ENCODE assay signal across 1 cellular context in genomic region chr20:58623579-58624473, GRCh38.
TF ChIP-seq lines count a peak whose summit lies in the region.

No MANE protein-coding gene starts in this region.

TF ChIP-seq in A549, 52 proteins besides CTCF, POLR2A, EP300 and RAD21 (continued from another document):
- TF ChIP-seq HMGXB4 (CRISPR knock-in tag; IDR thresholded peaks at IDR 0.05; ENCODE audit: borderline replicate concordance) (no peak), TFCP2L1 (CRISPR knock-in tag; IDR thresholded peaks at IDR 0.05) (no peak), HDAC2 (IDR thresholded peaks at IDR 0.05) (no peak), CBX2 (IDR thresholded peaks at IDR 0.05; ENCODE audit: borderline replicate concordance, low read depth) (no peak), NR3C1 (IDR thresholded peaks at IDR 0.05) (no peak), E2F6 (IDR thresholded peaks at IDR 0.05; ENCODE audit: borderline replicate concordance, low read depth) (peak; percentile 90), HES2 (IDR thresholded peaks at IDR 0.05) (no peak), FOXS1 (CRISPR knock-in tag; IDR thresholded peaks at IDR 0.05) (no peak), ZSCAN20 (CRISPR knock-in tag; IDR thresholded peaks at IDR 0.05) (no peak), ELK1 (IDR thresholded peaks at IDR 0.05; ENCODE audit: low read depth, low read length) (no peak), FOSB (CRISPR knock-in tag; IDR thresholded peaks at IDR 0.05) (no peak), RARB (CRISPR knock-in tag; IDR thresholded peaks at IDR 0.05) (no peak), JUN (IDR thresholded peaks at IDR 0.05) (peak; percentile 58 to 82; a peak in 4 of 5 replicates), HEYL (CRISPR knock-in tag; IDR thresholded peaks at IDR 0.05) (no peak), TP53 (CRISPR knock-in tag; IDR thresholded peaks at IDR 0.05) (no peak), MYC (IDR thresholded peaks at IDR 0.05; ENCODE audit: borderline replicate concordance, low read length) (no peak), GATA3 (IDR thresholded peaks at IDR 0.05; ENCODE audit: borderline replicate concordance) (peak; percentile 69), CHD2 (IDR thresholded peaks at IDR 0.05; ENCODE audit: low read length, partially characterized antibody) (no peak), EHF (CRISPR knock-in tag; IDR thresholded peaks at IDR 0.05) (no peak), SREBF2 (IDR thresholded peaks at IDR 0.05) (no peak), JUNB (IDR thresholded peaks at IDR 0.05) (peak; percentile 93), ZC3H11A (IDR thresholded peaks at IDR 0.05) (no peak), NPAS2 (CRISPR knock-in tag; IDR thresholded peaks at IDR 0.05; ENCODE audit: borderline replicate concordance) (no peak), CHD4 (IDR thresholded peaks at IDR 0.05; ENCODE audit: borderline replicate concordance) (no peak), ATOH8 (CRISPR knock-in tag; IDR thresholded peaks at IDR 0.05; ENCODE audit: low read depth) (peak; percentile 73; the same call in 1 of the 2 replicates), BHLHE40 (IDR thresholded peaks at IDR 0.05; ENCODE audit: low read depth, low read length) (no peak), RFX5 (IDR thresholded peaks at IDR 0.05) (no peak), BCL3 (IDR thresholded peaks at IDR 0.05) (no peak), PHF8 (IDR thresholded peaks at IDR 0.05; ENCODE audit: borderline replicate concordance, low read depth) (no peak), ESRRA (IDR thresholded peaks at IDR 0.05; ENCODE audit: borderline replicate concordance, low read length) (no peak), KDM5A (IDR thresholded peaks at IDR 0.05) (no peak), REST (IDR thresholded peaks at IDR 0.05) (no peak), MAX (IDR thresholded peaks at IDR 0.05) (peak; percentile 94), HOXB13 (CRISPR knock-in tag; IDR thresholded peaks at IDR 0.05; ENCODE audit: low read depth) (no peak), CEBPB (IDR thresholded peaks at IDR 0.05) (no peak), FOSL2 (IDR thresholded peaks at IDR 0.05) (peak; percentile 95), FOSL2 (CRISPR knock-in tag; IDR thresholded peaks at IDR 0.05) (peak; percentile 99), CBX8 (IDR thresholded peaks at IDR 0.05) (no peak), ZFP36 (IDR thresholded peaks at IDR 0.05; ENCODE audit: borderline replicate concordance, partially characterized antibody) (no peak), USF2 (IDR thresholded peaks at IDR 0.05) (no peak), MAZ (IDR thresholded peaks at IDR 0.05; ENCODE audit: borderline replicate concordance, low read depth, low read length) (no peak), HOXB5 (CRISPR knock-in tag; IDR thresholded peaks at IDR 0.05) (0 out of 2 replicates have a peak, but pooled peaks have one; percentile 33), NFE2L2 (conservative IDR thresholded peaks at IDR 0.05; ENCODE audit: low read length) (0 out of 2 replicates have a peak, but pooled peaks have one; percentile 18)
TF ChIP-seq in A549: peak in this region for 10.
